8 cellular contexts compared by ENCODE assay signal in genomic region chr19:10353793-10354391, GRCh38. TPM values are rescaled to one million over a fixed set of nuclear protein-coding genes. Genes with fewer than 3 reads are reported as not detected.
DNase-seq lines count a peak whose midpoint lies in the region; ATAC-seq and TF ChIP-seq lines count a peak whose summit lies in the region.
"Had no signal": no experiment of that assay in that cellular context is flagged by ENCODE, and none has a peak within 500 bp of the region (broad histone marks: within the 10 kb centered on the region; RNA-seq: fewer than 3 reads in every experiment).

No MANE protein-coding gene starts in this region.

- H3K79me2 ChIP-seq in Karpas-422 (ENCODE audit: low read length), result no peaks in the 10 kb centered on the region

- ATAC-seq in activated CD8-positive, alpha-beta T cell treated with anti-CD3 and anti-CD28 coated beads, Interleukin-2, amount 10 ng/mL, durations not matched to agents 7 days and 5 days, result peak; percentile 59

- no peak for TF ChIP-seq CTCF in left ventricle myocardium inferior (IDR thresholded peaks at IDR 0.05; ENCODE audit: borderline replicate concordance)

- no peaks in the 10 kb centered on the region for H3K9me3 ChIP-seq in Karpas-422 (ENCODE audit: low read length)
- H3K9me3 ChIP-seq in left ventricle myocardium inferior (replicated peaks), result no peaks in the 10 kb centered on the region
- H3K9me3 ChIP-seq: gastrocnemius medialis had no signal

- H3K9ac ChIP-seq in Karpas-422 (ENCODE audit: low read length), result no peak overlapping the region

- H3K9me2 ChIP-seq in Karpas-422 (replicated peaks; ENCODE audit: insufficient read depth, low read length), result no peaks in the 10 kb centered on the region

- no peaks in the 10 kb centered on the region for H4K20me1 ChIP-seq in Karpas-422 (ENCODE audit: insufficient read depth, low read depth, low read length)

- no peak overlapping the region for H2AFZ ChIP-seq in Karpas-422 (ENCODE audit: low read length)

- H3K4me1 ChIP-seq in Karpas-422 (ENCODE audit: low read length), result no peaks in the 10 kb centered on the region
- H3K4me1 ChIP-seq in left ventricle myocardium inferior, result peaks cover 17% of the 10 kb centered on the region
- H3K4me1 ChIP-seq: gastrocnemius medialis had no signal

- CTCF ChIA-PET in activated CD8-positive, alpha-beta T cell treated with anti-CD3 and anti-CD28 coated beads, Interleukin-2, amount 10 ng/mL, durations not matched to agents 7 days and 5 days (lab: Charles Lee), result interaction anchor here (0.8 kb wide), 1 partner anchor 35 kb away, joined by 3 read pairs; no protein-coding TSS in a partner anchor

- no peaks in the 10 kb centered on the region for H3K9me3 Mint-ChIP-seq in activated CD8-positive, alpha-beta T cell treated with anti-CD3 and anti-CD28 coated beads, Interleukin-2, amount 10 ng/mL, durations not matched to agents 7 days and 5 days (ENCODE audit: insufficient read depth)

- intact Hi-C loops in left ventricle myocardium inferior (cut with micrococcal nuclease), result no loop called here

- H3K36me3 ChIP-seq in Karpas-422 (ENCODE audit: insufficient read depth, low read length) (peaks cover 21% of the 10 kb centered on the region), left ventricle myocardium inferior (peaks cover 59% of the 10 kb centered on the region)

- no peak overlapping the region for H3K4me3 Mint-ChIP-seq in activated CD8-positive, alpha-beta T cell treated with anti-CD3 and anti-CD28 coated beads, Interleukin-2, amount 10 ng/mL, durations not matched to agents 7 days and 5 days

- H3K27me3 ChIP-seq in Karpas-422 (ENCODE audit: low read length), result no peaks in the 10 kb centered on the region
- no peaks in the 10 kb centered on the region for H3K27me3 ChIP-seq in left ventricle myocardium inferior (ENCODE audit: low read depth)
- H3K27me3 ChIP-seq: gastrocnemius medialis had no signal

- no peak overlapping the region for H3K4me3 ChIP-seq in Karpas-422 (ENCODE audit: low read length)
- H3K4me3 ChIP-seq in left ventricle myocardium inferior, result peak overlapping the region; percentile 62

- no peaks in the 10 kb centered on the region for H3K27me3 Mint-ChIP-seq in activated CD8-positive, alpha-beta T cell treated with anti-CD3 and anti-CD28 coated beads, Interleukin-2, amount 10 ng/mL, durations not matched to agents 7 days and 5 days (ENCODE audit: low read depth)

- H3K27ac ChIP-seq in Karpas-422 (ENCODE audit: low read length) (no peak overlapping the region), left ventricle myocardium inferior (replicated peaks) (peak overlapping the region; percentile 84)

- POLR2A ChIA-PET in activated CD8-positive, alpha-beta T cell treated with anti-CD3 and anti-CD28 coated beads, Interleukin-2, amount 10 ng/mL, durations not matched to agents 7 days and 5 days (lab: Charles Lee), result interaction anchor here (0.6 kb wide), 1 partner anchor 26 kb away, joined by 3 read pairs; the partner anchor contains the start of gene TYK2

- DNase-seq in Karpas-422 (peak; percentile 83), left ventricle myocardium inferior (peak; percentile 80), GOT3 (lab: John Stamatoyannopoulos, UW) (no peak), EL (no peak), H4 (ENCODE audit: low spot score) (no peak)
- DNase-seq in activated CD8-positive, alpha-beta T cell treated with anti-CD3 and anti-CD28 coated beads, Interleukin-2, amount 10 ng/mL, durations not matched to agents 7 days and 5 days, result peak; percentile 43
- DNase-seq in stimulated activated CD4-positive, alpha-beta T cell treated with anti-CD3 and anti-CD28 coated beads, TNF-alpha, amount 100 ng/mL, for 48 hours (ENCODE audit: low read depth in 3 of 3), result peak; percentile 35 to 56 (median 48)

- H3K4me2 ChIP-seq in Karpas-422 (ENCODE audit: low read depth, low read length, poor library complexity, severe bottlenecking), result no peak overlapping the region

- peaks cover 39% of the 10 kb centered on the region for H3K36me3 Mint-ChIP-seq in activated CD8-positive, alpha-beta T cell treated with anti-CD3 and anti-CD28 coated beads, Interleukin-2, amount 10 ng/mL, durations not matched to agents 7 days and 5 days (ENCODE audit: low read depth)

- no peak overlapping the region for H3K27ac Mint-ChIP-seq in activated CD8-positive, alpha-beta T cell treated with anti-CD3 and anti-CD28 coated beads, Interleukin-2, amount 10 ng/mL, durations not matched to agents 7 days and 5 days

- no peaks in the 10 kb centered on the region for H3K4me1 Mint-ChIP-seq in activated CD8-positive, alpha-beta T cell treated with anti-CD3 and anti-CD28 coated beads, Interleukin-2, amount 10 ng/mL, durations not matched to agents 7 days and 5 days (ENCODE audit: low read depth)

RNA-seq across cellular contexts. Expression of gene ICAM3, which starts 14.5 kb away (rescaled TPM):
- total RNA-seq in Karpas-422 (2014; rRNA removed; shearing (Covaris generic); ENCODE audit: low replicate concordance), result 92.1 and 206 TPM in 2 replicates
- total RNA-seq in activated CD8-positive, alpha-beta T cell treated with anti-CD3 and anti-CD28 coated beads, Interleukin-2, amount 10 ng/mL, durations not matched to agents 7 days and 5 days, result 100 to 1,000 TPM; 194 to 202 TPM
- total RNA-seq in left ventricle myocardium inferior, result 31.3 TPM
- total RNA-seq in H4 (2014; rRNA removed; shearing (Covaris generic)), result 7.3 and 11.2 TPM in 2 replicates

RNA-seq across cellular contexts. Expression of gene RAVER1, which starts 20.6 kb away (rescaled TPM):
- 13.2 and 19.6 TPM in 2 replicates for total RNA-seq in Karpas-422 (2014; rRNA removed; shearing (Covaris generic); ENCODE audit: low replicate concordance)
- 10 to 100 TPM; 79.8 to 91.7 TPM for total RNA-seq in activated CD8-positive, alpha-beta T cell treated with anti-CD3 and anti-CD28 coated beads, Interleukin-2, amount 10 ng/mL, durations not matched to agents 7 days and 5 days
- total RNA-seq in left ventricle myocardium inferior, result 11.1 TPM
- total RNA-seq in H4 (2014; rRNA removed; shearing (Covaris generic)), result 7.1 and 8.2 TPM in 2 replicates

RNA-seq across cellular contexts. Expression of gene TYK2, which starts 26.5 kb away (rescaled TPM):
- 108 and 158 TPM in 2 replicates for total RNA-seq in Karpas-422 (2014; rRNA removed; shearing (Covaris generic); ENCODE audit: low replicate concordance)
- total RNA-seq in activated CD8-positive, alpha-beta T cell treated with anti-CD3 and anti-CD28 coated beads, Interleukin-2, amount 10 ng/mL, durations not matched to agents 7 days and 5 days, result 100 to 1,000 TPM; 216 to 240 TPM
- 55.1 TPM for total RNA-seq in left ventricle myocardium inferior
- total RNA-seq in H4 (2014; rRNA removed; shearing (Covaris generic)), result 28.2 and 37.1 TPM in 2 replicates

RNA-seq across cellular contexts. Expression of gene FDX2, which starts 38.1 kb away (rescaled TPM):
- total RNA-seq in Karpas-422 (2014; rRNA removed; shearing (Covaris generic); ENCODE audit: low replicate concordance), result 11.9 and 23.2 TPM in 2 replicates
- total RNA-seq in activated CD8-positive, alpha-beta T cell treated with anti-CD3 and anti-CD28 coated beads, Interleukin-2, amount 10 ng/mL, durations not matched to agents 7 days and 5 days, result 1 to 10 TPM; 8.2 to 9.4 TPM
- total RNA-seq in left ventricle myocardium inferior, result 17.4 TPM
- 23.6 and 40.0 TPM in 2 replicates for total RNA-seq in H4 (2014; rRNA removed; shearing (Covaris generic))

RNA-seq across cellular contexts. Expression of gene ZGLP1, which starts 44.3 kb away (rescaled TPM):
- total RNA-seq in Karpas-422 (2014; rRNA removed; shearing (Covaris generic); ENCODE audit: low replicate concordance), result 5.3 and 7.1 TPM in 2 replicates
- total RNA-seq in activated CD8-positive, alpha-beta T cell treated with anti-CD3 and anti-CD28 coated beads, Interleukin-2, amount 10 ng/mL, durations not matched to agents 7 days and 5 days, result 1 to 10 TPM; 3.4 to 3.8 TPM
- total RNA-seq in left ventricle myocardium inferior, result 0.74 TPM
- total RNA-seq in H4 (2014; rRNA removed; shearing (Covaris generic)), result 0.18 and 1.8 TPM in 2 replicates

Comparison
In these comparisons a context has a peak if more than half of its experiments do, and no peak if none do; other contexts are left out.
1. DNase-seq: peak in Karpas-422 (single experiment), activated CD8-positive, alpha-beta T cell treated with anti-CD3 and anti-CD28 coated beads, Interleukin-2, amount 10 ng/mL, durations not matched to agents 7 days and 5 days (single experiment), left ventricle myocardium inferior (single experiment) and stimulated activated CD4-positive, alpha-beta T cell treated with anti-CD3 and anti-CD28 coated beads, TNF-alpha, amount 100 ng/mL, for 48 hours (3 of 3); none in GOT3 (single experiment), EL (single experiment) and H4 (single experiment).